8 cellular contexts compared by ENCODE assay signal in genomic region chr6:44431118-44431725, GRCh38. TPM values are rescaled to one million over a fixed set of nuclear protein-coding genes. Genes with fewer than 3 reads are reported as not detected.
DNase-seq lines count a peak whose midpoint lies in the region; ATAC-seq, FAIRE-seq and TF ChIP-seq lines count a peak whose summit lies in the region.

No MANE protein-coding gene starts in this region.

- no peaks in the 10 kb centered on the region for H3K9me3 Mint-ChIP-seq in activated CD4-positive, alpha-beta T cell treated with anti-CD3 and anti-CD28 coated beads for 36 hours (ENCODE audit: low read depth)

- CTCF ChIA-PET in activated CD4-positive, alpha-beta T cell treated with anti-CD3 and anti-CD28 coated beads for 36 hours (lab: Charles Lee), result interaction anchor here (0.7 to 5.6 kb wide), 11 partner anchors 9 to 163 kb away, joined by 3 to 41 read pairs (median 4); partner anchors contain the start of gene CDC5L

- POLR2A ChIA-PET in activated CD4-positive, alpha-beta T cell treated with anti-CD3 and anti-CD28 coated beads for 36 hours (lab: Charles Lee), result no interaction called here

- H3K4me3 Mint-ChIP-seq in activated CD4-positive, alpha-beta T cell treated with anti-CD3 and anti-CD28 coated beads for 36 hours, result no peak overlapping the region

- peak; percentile 85 for ATAC-seq in activated CD4-positive, alpha-beta T cell treated with anti-CD3 and anti-CD28 coated beads for 36 hours
- ATAC-seq in HG03565 (IDR thresholded peaks at IDR 0.05; ENCODE audit: unreplicated experiment), result peak; percentile 49

- in situ Hi-C loops in astrocyte of the spinal cord (cut with HindIII; ENCODE audit: low sequenced_read_pairs), result no loop called here

- H3K27me3 Mint-ChIP-seq in activated CD4-positive, alpha-beta T cell treated with anti-CD3 and anti-CD28 coated beads for 36 hours, result no peaks in the 10 kb centered on the region

- H3K27ac Mint-ChIP-seq in activated CD4-positive, alpha-beta T cell treated with anti-CD3 and anti-CD28 coated beads for 36 hours, result no peak overlapping the region

- DNase-seq in activated CD4-positive, alpha-beta T cell treated with anti-CD3 and anti-CD28 coated beads for 36 hours, result peak; percentile 66
- no peak for DNase-seq in activated CD4-positive, alpha-beta T cell treated with anti-CD3 and anti-CD28 coated beads for 1 hour
- peak; percentile 33 for DNase-seq in RCC 7860 (ENCODE audit: low spot score)
- peak; percentile 74 for DNase-seq in astrocyte of the spinal cord (ENCODE audit: low read depth, low spot score)
- DNase-seq in iPS-NIHi11 (ENCODE audit: low spot score), result peak; percentile 72
- DNase-seq in stimulated activated CD4-positive, alpha-beta T cell treated with anti-CD3 and anti-CD28 coated beads, Interleukin-2, amount 100 ng/mL, for 4 hours (ENCODE audit: low read depth), result peak; percentile 18
- DNase-seq in frontal cortex (ENCODE audit: low spot score in 2 of 2), result no peak

- H3K36me3 Mint-ChIP-seq in activated CD4-positive, alpha-beta T cell treated with anti-CD3 and anti-CD28 coated beads for 36 hours (ENCODE audit: low read depth), result peaks cover 23% of the 10 kb centered on the region

- peak; percentile 66 for TF ChIP-seq CTCF in astrocyte of the spinal cord (IDR thresholded peaks at IDR 0.05; ENCODE audit: low read depth, low read length)

- no peak overlapping the region for H3K4me3 ChIP-seq in astrocyte of the spinal cord (ENCODE audit: low read depth, low read length)

- FAIRE-seq in RCC 7860 (lab: Jason Lieb, UNC) (peak; percentile 69), frontal cortex (lab: Jason Lieb, UNC) (no peak)

- intact Hi-C loops in activated CD4-positive, alpha-beta T cell treated with anti-CD3 and anti-CD28 coated beads for 36 hours (cut with DNase I, micrococcal nuclease), result loop anchor here (1.0 kb wide), 2 partner anchors 25 to 38 kb away; no protein-coding TSS in a partner anchor

- H3K4me1 Mint-ChIP-seq in activated CD4-positive, alpha-beta T cell treated with anti-CD3 and anti-CD28 coated beads for 36 hours, result peaks cover 2% of the 10 kb centered on the region

RNA-seq across cellular contexts. Expression of gene CDC5L, which starts 43.7 kb away (rescaled TPM):
- 10 to 100 TPM; 25.1 to 28.9 TPM for total RNA-seq in activated CD4-positive, alpha-beta T cell treated with anti-CD3 and anti-CD28 coated beads for 36 hours
- 56.7 TPM for total RNA-seq in frontal cortex

Comparison
In these comparisons a context has a peak if more than half of its experiments do, and no peak if none do; other contexts are left out.
1. DNase-seq: peak in activated CD4-positive, alpha-beta T cell treated with anti-CD3 and anti-CD28 coated beads for 36 hours (single experiment), RCC 7860 (single experiment), astrocyte of the spinal cord (single experiment), iPS-NIHi11 (single experiment) and stimulated activated CD4-positive, alpha-beta T cell treated with anti-CD3 and anti-CD28 coated beads, Interleukin-2, amount 100 ng/mL, for 4 hours (single experiment); none in activated CD4-positive, alpha-beta T cell treated with anti-CD3 and anti-CD28 coated beads for 1 hour (single experiment) and frontal cortex (0 of 2).